ENCODE assay signal across 8 cellular contexts in genomic region chr3:128052831-128053419, GRCh38. TPM values are rescaled to one million over a fixed set of nuclear protein-coding genes. Genes with fewer than 3 reads are reported as not detected.
A peak's percentile ranks its signal among the peaks of the same experiment; 100 is the strongest.
DNase-seq lines count a peak whose midpoint lies in the region; ATAC-seq and TF ChIP-seq lines count a peak whose summit lies in the region.

No MANE protein-coding gene starts in this region.

- peak overlapping the region; percentile 81 for H3K9ac ChIP-seq in HUES48 (ENCODE audit: low read depth, low read length)

- H3K4me3 ChIP-seq in AG10803 (ENCODE audit: low read length): peak overlapping the region; percentile 95
- peak overlapping the region; percentile 94 for H3K4me3 ChIP-seq in HUES48 (ENCODE audit: low read depth, low read length)
- peak overlapping the region; percentile 97 for H3K4me3 ChIP-seq in astrocyte of the cerebellum (ENCODE audit: low read depth, low read length)
- peak overlapping the region; percentile 93 for H3K4me3 ChIP-seq in thoracic aorta

- H3K27ac ChIP-seq in HUES48 (ENCODE audit: low read depth, low read length) (peak overlapping the region; percentile 65), thoracic aorta (peak overlapping the region; percentile 88 to 91)

- intact Hi-C loops in left colon (cut with DNase I, micrococcal nuclease): no loop called here

- no peaks in the 10 kb centered on the region for H3K9me3 ChIP-seq in HUES48 (ENCODE audit: control insufficient read depth, insufficient read depth, low read length)
- H3K9me3 ChIP-seq in thoracic aorta: no peaks in the 10 kb centered on the region

- TF ChIP-seq CTCF in AG10803 (conservative IDR thresholded peaks at IDR 0.05; ENCODE audit: low read length) (0 out of 2 replicates have a peak, but pooled peaks have one; percentile 3), astrocyte of the cerebellum (IDR thresholded peaks at IDR 0.05; ENCODE audit: low read depth, low read length, missing control alignments) (no peak), thoracic aorta (IDR thresholded peaks at IDR 0.05) (no peak)

- H3K27me3 ChIP-seq in HUES48 (ENCODE audit: control insufficient read depth, insufficient read depth, low read length) (no peaks in the 10 kb centered on the region), thoracic aorta (replicated peaks; ENCODE audit: insufficient read depth) (no peaks in the 10 kb centered on the region)

- ATAC-seq in left colon (peak; percentile 49), thoracic aorta (ENCODE audit: insufficient number of reproducible peaks, low FRiP score, low read depth) (peak; percentile 42), GM19351 (IDR thresholded peaks at IDR 0.05; ENCODE audit: unreplicated experiment) (no peak)

- H3K36me3 ChIP-seq in HUES48 (ENCODE audit: control insufficient read depth, insufficient read depth, low read length): peaks cover 43% of the 10 kb centered on the region
- H3K36me3 ChIP-seq in thoracic aorta: peaks cover 16% of the 10 kb centered on the region

- in situ Hi-C loops in astrocyte of the cerebellum (cut with HindIII; ENCODE audit: low sequenced_read_pairs): no loop called here

- peaks cover 18% of the 10 kb centered on the region; the same call in 1 of the 2 replicates for H3K4me1 ChIP-seq in HUES48 (ENCODE audit: control insufficient read depth, insufficient read depth, low read length)
- H3K4me1 ChIP-seq in thoracic aorta (ENCODE audit: control insufficient read depth in 1 of 2, low read depth in 2 of 2): peaks cover 20 to 38% of the 10 kb centered on the region in 2 donors

- DNase-seq in AG10803 (ENCODE audit: low read depth): no peak
- DNase-seq in astrocyte of the cerebellum (ENCODE audit: low read depth): no peak
- no peak for DNase-seq in left colon
- DNase-seq in thoracic aorta (ENCODE audit: low spot score): no peak
- no peak for DNase-seq in NK-92 (lab: John Stamatoyannopoulos, UW; ENCODE audit: unreplicated experiment)
- no peak for DNase-seq in DMS153 (lab: John Stamatoyannopoulos, UW)

RNA-seq across cellular contexts. Expression of gene SEC61A1, which starts 0.7 kb away (rescaled TPM):
- 100 to 1,000 TPM; 142 to 158 TPM for total RNA-seq in left colon
- 100 to 1,000 TPM; 149 to 182 TPM for total RNA-seq in thoracic aorta
